In genomic region chr4:102355748-102356147, GRCh38 we compare ENCODE assay signal across 1 cellular context.
TF ChIP-seq lines count a peak whose summit lies in the region.

No MANE protein-coding gene starts in this region.

TF ChIP-seq in K562, 482 proteins besides CTCF, POLR2A, EP300 and RAD21 (continued from another document and continues in another):
- no peak for TF ChIP-seq PRDM10 (IDR thresholded peaks at IDR 0.05; ENCODE audit: partially characterized antibody)
- peak; percentile 38; the same call in 1 of the 2 replicates for TF ChIP-seq KHSRP (IDR thresholded peaks at IDR 0.05)
- no peak for TF ChIP-seq ZNF217 (CRISPR knock-in tag; IDR thresholded peaks at IDR 0.05)
- no peak for TF ChIP-seq ZNF740 (CRISPR knock-in tag; IDR thresholded peaks at IDR 0.05)
- no peak for TF ChIP-seq ZNF740 (tag; IDR thresholded peaks at IDR 0.05)
- no peak for TF ChIP-seq ZNF717 (CRISPR knock-in tag; IDR thresholded peaks at IDR 0.05)
- TF ChIP-seq ZNF253 (CRISPR knock-in tag; conservative IDR thresholded peaks at IDR 0.05) = no peak
- TF ChIP-seq SIN3B (IDR thresholded peaks at IDR 0.05; ENCODE audit: low read depth) = no peak
- TF ChIP-seq ZNF785 (CRISPR knock-in tag; IDR thresholded peaks at IDR 0.05) = no peak
- peak; percentile 88 for TF ChIP-seq NFIC (IDR thresholded peaks at IDR 0.05)
- TF ChIP-seq CREB5 (CRISPR knock-in tag; IDR thresholded peaks at IDR 0.05) = no peak
- TF ChIP-seq CBFA2T3 (IDR thresholded peaks at IDR 0.05) = peak; percentile 98
- peak; percentile 19 to 67; a peak in 1 of 4 replicates for TF ChIP-seq ARNT (IDR thresholded peaks at IDR 0.05)
- no peak for TF ChIP-seq SIRT6 (IDR thresholded peaks at IDR 0.05; ENCODE audit: low read depth, low read length)
- peak; percentile 77 for TF ChIP-seq GATA2 (CRISPR knock-in tag; IDR thresholded peaks at IDR 0.05)
- TF ChIP-seq ZFX (CRISPR knock-in tag; IDR thresholded peaks at IDR 0.05) = no peak
- TF ChIP-seq NR4A1 (CRISPR knock-in tag; IDR thresholded peaks at IDR 0.05) = no peak
- TF ChIP-seq NR4A1 (tag; IDR thresholded peaks at IDR 0.05) = 0 out of 2 replicates have a peak, but pooled peaks have one; percentile 30
- TF ChIP-seq NRF1 (conservative IDR thresholded peaks at IDR 0.05 in 1 of 2, IDR thresholded peaks at IDR 0.05 in 1 of 2) = no peak
- no peak for TF ChIP-seq MED1 (CRISPR knock-in tag; IDR thresholded peaks at IDR 0.05; ENCODE audit: borderline replicate concordance)
- no peak for TF ChIP-seq ZNF398 (CRISPR knock-in tag; IDR thresholded peaks at IDR 0.05)
- TF ChIP-seq ZC3H8 (IDR thresholded peaks at IDR 0.05) = no peak
- no peak for TF ChIP-seq THRAP3 (IDR thresholded peaks at IDR 0.05; ENCODE audit: borderline replicate concordance)
- no peak for TF ChIP-seq ATF4 (CRISPR knock-in tag; IDR thresholded peaks at IDR 0.05)
- TF ChIP-seq ZNF133 (CRISPR knock-in tag; IDR thresholded peaks at IDR 0.05) = no peak
- TF ChIP-seq ZC3H11A (IDR thresholded peaks at IDR 0.05; ENCODE audit: low read depth, low read length) = no peak
- TF ChIP-seq YY1 (IDR thresholded peaks at IDR 0.05; ENCODE audit: borderline replicate concordance in 1 of 3, control insufficient read depth in 1 of 3, extremely low read depth in 1 of 3, insufficient read depth in 3 of 3, insufficient read length in 1 of 3, insufficient replicate concordance in 2 of 3, low read depth in 1 of 3, low read length in 2 of 3) = peak in 1 of 3 experiments; percentile 57
- TF ChIP-seq JUND (IDR thresholded peaks at IDR 0.05; ENCODE audit: borderline replicate concordance, low read depth, low read length) = no peak
- TF ChIP-seq JUND (tag; IDR thresholded peaks at IDR 0.05; ENCODE audit: borderline replicate concordance, low read depth, low read length) = no peak
- TF ChIP-seq SRSF7 (optimal IDR thresholded peaks at IDR 0.05; ENCODE audit: low read depth, low read length) = no peak
- TF ChIP-seq LEF1 (IDR thresholded peaks at IDR 0.05) = no peak
- no peak for TF ChIP-seq HDAC2 (IDR thresholded peaks at IDR 0.05)
- TF ChIP-seq CBX5 (IDR thresholded peaks at IDR 0.05; ENCODE audit: borderline replicate concordance, low read depth) = no peak
- TF ChIP-seq RERE (CRISPR knock-in tag; IDR thresholded peaks at IDR 0.05; ENCODE audit: borderline replicate concordance) = no peak
- TF ChIP-seq ZFP30 (CRISPR knock-in tag; IDR thresholded peaks at IDR 0.05; ENCODE audit: borderline replicate concordance) = no peak
- no peak for TF ChIP-seq FOXA1 (IDR thresholded peaks at IDR 0.05; ENCODE audit: borderline replicate concordance)
- TF ChIP-seq BRD4 (IDR thresholded peaks at IDR 0.05) = no peak
- TF ChIP-seq SMAD2 (IDR thresholded peaks at IDR 0.05; ENCODE audit: low read depth, low read length) = no peak
- TF ChIP-seq ZNF384 (IDR thresholded peaks at IDR 0.05; ENCODE audit: low read depth, low read length) = no peak
- no peak for TF ChIP-seq ID3 (CRISPR knock-in tag; IDR thresholded peaks at IDR 0.05)
- no peak for TF ChIP-seq ID3 (tag; IDR thresholded peaks at IDR 0.05)
- TF ChIP-seq CHD2 (IDR thresholded peaks at IDR 0.05; ENCODE audit: low read depth, low read length) = no peak
- TF ChIP-seq SOX6 (IDR thresholded peaks at IDR 0.05) = peak; percentile 85
- no peak for TF ChIP-seq GATAD2A (IDR thresholded peaks at IDR 0.05)
- TF ChIP-seq TAF7 (tag; IDR thresholded peaks at IDR 0.05) = no peak
- TF ChIP-seq FIP1L1 (IDR thresholded peaks at IDR 0.05; ENCODE audit: low read depth, low read length, poor library complexity, severe bottlenecking) = no peak
- TF ChIP-seq HNRNPUL1 (IDR thresholded peaks at IDR 0.05; ENCODE audit: low read length) = no peak
- TF ChIP-seq PTBP1 (IDR thresholded peaks at IDR 0.05; ENCODE audit: low read depth, low read length) = no peak
- TF ChIP-seq CHD1 (IDR thresholded peaks at IDR 0.05; ENCODE audit: low read length) = no peak
- TF ChIP-seq E2F5 (CRISPR knock-in tag; IDR thresholded peaks at IDR 0.05) = no peak
- no peak for TF ChIP-seq STAT6 (CRISPR knock-in tag; IDR thresholded peaks at IDR 0.05)
- TF ChIP-seq TAF15 (IDR thresholded peaks at IDR 0.05; ENCODE audit: low read depth, low read length) = no peak
- no peak for TF ChIP-seq POU5F1 (IDR thresholded peaks at IDR 0.05; ENCODE audit: borderline replicate concordance, low read depth, low read length, partially characterized antibody)
- TF ChIP-seq HIVEP1 (CRISPR knock-in tag; IDR thresholded peaks at IDR 0.05) = no peak
- TF ChIP-seq HDAC8 (tag; IDR thresholded peaks at IDR 0.05) = no peak
- no peak for TF ChIP-seq RBM34 (IDR thresholded peaks at IDR 0.05; ENCODE audit: borderline replicate concordance, insufficient read depth, low read length)
- TF ChIP-seq PHB (CRISPR knock-in tag; IDR thresholded peaks at IDR 0.05) = no peak
